In genomic region chr12:105457026-105457425, GRCh38 we compare ENCODE assay signal across 19 cellular contexts.
"Had no signal": no experiment of that assay in that cellular context is flagged by ENCODE, and none has a peak within 500 bp of the region (broad histone marks: within the 10 kb centered on the region; RNA-seq: fewer than 3 reads in every experiment).

No MANE protein-coding gene starts in this region.

- H3K4me1 ChIP-seq: body of pancreas, left lung had no signal

- H3K27ac ChIP-seq: body of pancreas, coronary artery, left lung, tibial nerve, WERI-Rb-1 had no signal

- H3K36me3 Mint-ChIP-seq: activated naive CD4-positive, alpha-beta T cell treated with anti-CD3 and anti-CD28 coated beads, Interleukin-2, amount 50 U/mL, for 72 hours; memory B cell; natural killer cell treated with Interleukin-12 subunit alpha and Interleukin-12 subunit beta and Interleukin-15 and Interleukin-18, amount 100 ng/mL, for 72 hours had no signal

- ATAC-seq: activated naive CD4-positive, alpha-beta T cell treated with anti-CD3 and anti-CD28 coated beads, Interleukin-2, amount 50 U/mL, for 72 hours; body of pancreas; left lung; natural killer cell treated with Interleukin-12 subunit alpha and Interleukin-12 subunit beta and Interleukin-15 and Interleukin-18, amount 100 ng/mL, for 72 hours had no signal

- H3K4me3 Mint-ChIP-seq: activated T-helper 1 cell treated with anti-CD3 and anti-CD28 coated beads, Interleukin-12 subunit alpha, Interleukin-12 subunit beta, Interleukin-2, Interleukin-4 antibody, amounts not matched to agents 30 ng/mL and 10 ng/mL and 1 ng/mL, durations not matched to agents 14 hours and 24 hours and 36 hours; memory B cell; natural killer cell treated with Interleukin-12 subunit alpha and Interleukin-12 subunit beta and Interleukin-15 and Interleukin-18, amount 100 ng/mL, for 72 hours; stimulated activated naive CD8-positive, alpha-beta T cell treated with anti-CD3 and anti-CD28 coated beads, Interleukin-15, Interleukin-2, amounts not matched to agents 100 ng/mL and 50 ng/mL, for 24 hours had no signal

- H3K27me3 ChIP-seq: body of pancreas, left lung, tibial nerve had no signal

- H3K27ac Mint-ChIP-seq: activated naive CD4-positive, alpha-beta T cell treated with anti-CD3 and anti-CD28 coated beads, Interleukin-2, amount 50 U/mL, for 72 hours; activated T-helper 1 cell treated with anti-CD3 and anti-CD28 coated beads, Interleukin-12 subunit alpha, Interleukin-12 subunit beta, Interleukin-2, Interleukin-4 antibody, amounts not matched to agents 30 ng/mL and 10 ng/mL and 1 ng/mL, durations not matched to agents 14 hours and 24 hours and 36 hours; memory B cell; natural killer cell treated with Interleukin-12 subunit alpha and Interleukin-12 subunit beta and Interleukin-15 and Interleukin-18, amount 100 ng/mL, for 72 hours; stimulated activated naive CD8-positive, alpha-beta T cell treated with anti-CD3 and anti-CD28 coated beads, Interleukin-15, Interleukin-2, amounts not matched to agents 100 ng/mL and 50 ng/mL, for 24 hours had no signal

- DNase-seq: activated CD4-positive, alpha-beta T cell treated with anti-CD3 and anti-CD28 coated beads for 1 hour; activated CD4-positive, alpha-beta T cell treated with anti-CD3 and anti-CD28 coated beads, Interleukin-2, amount 50 U/mL, for 48 hours; activated gamma-delta T cell treated with Interleukin-2 at 50 U/mL for 16 hours; activated T-cell treated with anti-CD3 and anti-CD28 coated beads for 4 hours; body of pancreas; caudate nucleus; head of caudate nucleus; left lung; nucleus accumbens; posterior cingulate gyrus; retina; WERI-Rb-1 had no signal

- H3K9me3 Mint-ChIP-seq: activated T-helper 1 cell treated with anti-CD3 and anti-CD28 coated beads, Interleukin-12 subunit alpha, Interleukin-12 subunit beta, Interleukin-2, Interleukin-4 antibody, amounts not matched to agents 30 ng/mL and 10 ng/mL and 1 ng/mL, durations not matched to agents 14 hours and 24 hours and 36 hours; natural killer cell treated with Interleukin-12 subunit alpha and Interleukin-12 subunit beta and Interleukin-15 and Interleukin-18, amount 100 ng/mL, for 72 hours had no signal

- H3K9me3 ChIP-seq: body of pancreas had no signal

- H3K4me3 ChIP-seq: body of pancreas, coronary artery, left lung, tibial nerve had no signal

- H3K4me1 Mint-ChIP-seq: memory B cell had no signal

- H3K36me3 ChIP-seq: left lung, tibial nerve, WERI-Rb-1 had no signal
